Comparison of ENCODE assay signal across 1 cellular context in genomic region chr14:77046706-77047105, GRCh38.
TF ChIP-seq lines count a peak whose summit lies in the region.

No MANE protein-coding gene starts in this region.

TF ChIP-seq in H1, 55 proteins besides CTCF, POLR2A, EP300 and RAD21 (continued from another document):
- TF ChIP-seq USF2 (IDR thresholded peaks at IDR 0.05; ENCODE audit: low read length) (no peak), RFX5 (IDR thresholded peaks at IDR 0.05; ENCODE audit: borderline replicate concordance, low read depth, low read length) (no peak), CHD7 (IDR thresholded peaks at IDR 0.05; ENCODE audit: insufficient replicate concordance, low read length) (no peak), CBX8 (IDR thresholded peaks at IDR 0.05; ENCODE audit: borderline replicate concordance, low read depth, low read length) (no peak), BACH1 (IDR thresholded peaks at IDR 0.05; ENCODE audit: low read length) (no peak), POU5F1 (IDR thresholded peaks at IDR 0.05; ENCODE audit: low read depth, low read length) (no peak), SIRT6 (IDR thresholded peaks at IDR 0.05; ENCODE audit: low read length) (no peak)
